ENCODE assay signal across 16 cellular contexts in genomic region chr6:44615621-44616020, GRCh38.
DNase-seq lines count a peak whose midpoint lies in the region; ATAC-seq, FAIRE-seq and TF ChIP-seq lines count a peak whose summit lies in the region.
"Had no signal": no experiment of that assay in that cellular context is flagged by ENCODE, and none has a peak within 500 bp of the region (broad histone marks: within the 10 kb centered on the region; RNA-seq: fewer than 3 reads in every experiment).

No MANE protein-coding gene starts in this region.

- peak; percentile 6 for DNase-seq in activated effector memory CD4-positive, alpha-beta T cell treated with anti-CD3 and anti-CD28 coated beads, Interleukin-2, amount 50 U/mL, for 16 hours
- no peak for DNase-seq in activated effector memory CD4-positive, alpha-beta T cell treated with Interleukin-2 at 50 U/mL for 16 hours
- DNase-seq in Karpas-422 (no peak), NCI-H69 (lab: John Stamatoyannopoulos, UW) (peak; percentile 5), K562 (ENCODE audit: extremely low read depth in 1 of 4, low spot score in 3 of 4) (no peak), COLO668 (lab: John Stamatoyannopoulos, UW; ENCODE audit: unreplicated experiment) (no peak), HK-2 (ENCODE audit: unreplicated experiment) (no peak)
- DNase-seq: 8988T; BE2C; CD4-positive, alpha-beta T cell; DMS79 treated with DMSO at 0.1 percent for 48 hours; GF-D8; KBM-7 had no signal

- in situ Hi-C loops in K562 (cut with MboI) = no loop called here

- H3K9me3 ChIP-seq in Karpas-422 (ENCODE audit: low read length) = no peaks in the 10 kb centered on the region
- H3K9me3 ChIP-seq in K562 (replicated peaks; ENCODE audit: control insufficient read depth, insufficient read depth, low read depth, low read length) = no peaks in the 10 kb centered on the region
- H3K9me3 ChIP-seq: BE2C, HAP-1 had no signal

- H3K79me2 ChIP-seq in Karpas-422 (ENCODE audit: low read length) = no peaks in the 10 kb centered on the region
- H3K79me2 ChIP-seq in K562 (ENCODE audit: control insufficient read depth, insufficient read depth, low read length) = no peaks in the 10 kb centered on the region

- no peaks in the 10 kb centered on the region for H4K20me1 ChIP-seq in Karpas-422 (ENCODE audit: insufficient read depth, low read depth, low read length)
- H4K20me1 ChIP-seq in K562 (replicated peaks; ENCODE audit: control insufficient read depth, insufficient read depth, low read length) = no peaks in the 10 kb centered on the region

- H3K27me3 ChIP-seq in Karpas-422 (ENCODE audit: low read length) (no peaks in the 10 kb centered on the region), K562 (ENCODE audit: control insufficient read depth in 2 of 2, insufficient read depth in 2 of 2, low read length in 2 of 2) (peaks cover 2 to 6% of the 10 kb centered on the region in 2 experiments; a peak in 3 of 5 replicates)
- H3K27me3 ChIP-seq: BE2C had no signal

- TF ChIP-seq RAD21 in K562 (CRISPR knock-in tag; conservative IDR thresholded peaks at IDR 0.05 in 1 of 2, IDR thresholded peaks at IDR 0.05 in 1 of 2) = no peak

- 1% methylated on average over 3 of the region's 3 CpGs for WGBS in K562 (ENCODE audit: insufficient coverage, low coverage, missing lambda C conversion rate)

- H3K4me2 ChIP-seq in Karpas-422 (ENCODE audit: low read depth, low read length, poor library complexity, severe bottlenecking) (no peak overlapping the region), K562 (ENCODE audit: insufficient read depth, low read length) (no peak overlapping the region)

- CTCF ChIA-PET in K562 (lab: Yijun Ruan, JAX; ENCODE audit: low intra/inter-chr PET ratio) = no interaction called here

- intact Hi-C loops in K562 (cut with micrococcal nuclease) = no loop called here

- no peaks in the 10 kb centered on the region for H3K9me1 ChIP-seq in K562 (ENCODE audit: control insufficient read depth, insufficient read depth, low read length)

- no TSS peak for BruUV-seq in K562 (replicated peaks; lab: Mats Ljungman, UMichigan)

- no peaks in the 10 kb centered on the region for H3K36me3 ChIP-seq in Karpas-422 (ENCODE audit: insufficient read depth, low read length)
- H3K36me3 ChIP-seq in K562 (ENCODE audit: control insufficient read depth, insufficient read depth, low read length) = no peaks in the 10 kb centered on the region
- H3K36me3 ChIP-seq: BE2C, HAP-1 had no signal

- no peak for FAIRE-seq in K562 (lab: Jason Lieb, UNC)

- H3K9me2 ChIP-seq in Karpas-422 (replicated peaks; ENCODE audit: insufficient read depth, low read length) = no peaks in the 10 kb centered on the region

- POLR2A ChIA-PET in K562 (lab: Yijun Ruan, JAX) = no interaction called here

- ATAC-seq in K562 = peak; percentile 63; the same call in 2 of the 3 replicates
- ATAC-seq in GM18517 (IDR thresholded peaks at IDR 0.05; ENCODE audit: unreplicated experiment) = no peak

- TF ChIP-seq CTCF in K562 (IDR thresholded peaks at IDR 0.05 in 2 of 3, conservative IDR thresholded peaks at IDR 0.05 in 1 of 3; ENCODE audit: insufficient read depth in 2 of 3, low read depth in 1 of 3, low read length in 3 of 3) = no peak

- no peak for TF ChIP-seq EP300 in K562 (IDR thresholded peaks at IDR 0.05; ENCODE audit: low read length)

- H2AFZ ChIP-seq in Karpas-422 (ENCODE audit: low read length) (peak overlapping the region; percentile 32; the same call in 1 of the 2 replicates), K562 (ENCODE audit: low read depth, low read length) (0 out of 2 replicates have a peak overlapping the region, but pooled peaks have one; percentile 22)

- TF ChIP-seq POLR2A in K562 (conservative IDR thresholded peaks at IDR 0.05) = no peak

- no peaks in the 10 kb centered on the region for H3K4me1 ChIP-seq in Karpas-422 (ENCODE audit: low read length)
- H3K4me1 ChIP-seq in K562 (replicated peaks in 1 of 2; ENCODE audit: control insufficient read depth in 2 of 2, insufficient read depth in 2 of 2, low read length in 2 of 2) = no peaks in the 10 kb centered on the region
- H3K4me1 ChIP-seq: BE2C, HAP-1 had no signal

- H3K27ac ChIP-seq in Karpas-422 (ENCODE audit: low read length) (no peak overlapping the region), K562 (ENCODE audit: extremely low read depth, low read depth, low read length) (no peak overlapping the region)
- H3K27ac ChIP-seq: C4-2B had no signal

- H3K9ac ChIP-seq in Karpas-422 (ENCODE audit: low read length) (no peak overlapping the region), K562 (ENCODE audit: insufficient read depth in 1 of 2, low read depth in 2 of 2, low read length in 2 of 2) (no peak overlapping the region)

- H3K4me3 ChIP-seq in Karpas-422 (ENCODE audit: low read length) (no peak overlapping the region), K562 (no peak overlapping the region)
- H3K4me3 ChIP-seq: HAP-1 had no signal

TF ChIP-seq in K562, 482 proteins besides CTCF, POLR2A, EP300 and RAD21:
- TF ChIP-seq STAG1 (CRISPR knock-in tag; IDR thresholded peaks at IDR 0.05; ENCODE audit: borderline replicate concordance) (no peak), ZKSCAN1 (IDR thresholded peaks at IDR 0.05; ENCODE audit: low read depth, low read length) (no peak), RAD51 (IDR thresholded peaks at IDR 0.05; ENCODE audit: borderline replicate concordance, low read depth) (peak; percentile 61; the same call in 1 of the 2 replicates), USF1 (CRISPR knock-in tag; IDR thresholded peaks at IDR 0.05) (peak; percentile 71), USF2 (CRISPR knock-in tag; IDR thresholded peaks at IDR 0.05) (peak; percentile 84), L3MBTL2 (IDR thresholded peaks at IDR 0.05) (peak; percentile 31; the same call in 1 of the 2 replicates), RBM25 (IDR thresholded peaks at IDR 0.05; ENCODE audit: low read depth, low read length, severe bottlenecking) (peak; percentile 18)

Comparison
In these comparisons a context has a peak if more than half of its experiments do, and no peak if none do; other contexts are left out.
1. DNase-seq: peak in activated effector memory CD4-positive, alpha-beta T cell treated with anti-CD3 and anti-CD28 coated beads, Interleukin-2, amount 50 U/mL, for 16 hours (single experiment) and NCI-H69 (single experiment); none in activated effector memory CD4-positive, alpha-beta T cell treated with Interleukin-2 at 50 U/mL for 16 hours (single experiment), Karpas-422 (single experiment), K562 (0 of 4), COLO668 (single experiment) and HK-2 (single experiment).